ENCODE assay signal across 1 cellular context in the genomic region with DNA sequence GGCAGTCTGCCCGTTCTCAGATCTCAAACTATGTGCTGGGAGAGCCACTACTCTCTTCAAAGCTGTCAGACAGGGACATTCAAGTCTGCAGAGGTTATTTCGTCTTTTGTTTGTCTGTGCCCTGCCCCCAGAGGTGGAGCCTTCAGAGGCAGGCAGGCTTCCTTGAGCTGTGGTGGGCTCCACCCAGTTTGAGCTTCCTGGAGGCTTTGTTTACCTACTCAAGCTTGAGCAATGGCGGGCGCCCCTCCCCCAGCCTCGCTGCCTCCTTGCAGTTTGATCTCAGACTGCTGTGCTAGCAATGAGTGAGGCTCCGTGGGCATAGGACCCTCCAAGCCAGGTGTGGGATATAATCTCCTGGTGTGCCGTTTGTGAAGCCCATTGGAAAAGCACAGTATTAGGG.
A peak's percentile ranks its signal among the peaks of the same experiment; 100 is the strongest.
TF ChIP-seq lines count a peak whose summit lies in the region.

No MANE protein-coding gene starts in this region.

TF ChIP-seq in HepG2, 621 proteins besides CTCF, POLR2A, EP300 and RAD21:
- peak; percentile 32; the same call in 1 of the 2 replicates for TF ChIP-seq ZNF281 (CRISPR knock-in tag; IDR thresholded peaks at IDR 0.05; ENCODE audit: borderline replicate concordance)
